ENCODE assay signal across 19 cellular contexts in the genomic region with DNA sequence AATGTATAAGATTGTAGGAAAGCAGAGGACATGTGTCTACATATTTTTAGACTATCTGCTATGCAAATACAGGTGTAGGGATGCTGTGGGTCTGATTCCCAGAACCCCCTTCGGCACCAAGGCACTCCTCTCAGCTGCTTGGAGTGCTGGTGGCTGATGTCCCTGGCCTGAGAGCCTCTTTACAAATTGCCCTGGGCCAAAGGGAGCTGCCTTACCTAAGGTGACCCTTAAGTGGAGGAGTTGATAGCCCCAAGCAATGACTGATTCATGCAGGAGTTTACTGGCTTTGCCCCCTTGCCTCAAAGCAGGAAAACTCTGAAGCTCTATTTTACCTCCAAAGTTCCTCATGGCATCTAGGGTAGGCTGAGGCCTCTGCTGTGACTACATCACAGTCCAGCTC.
DNase-seq lines count a peak whose midpoint lies in the region; ATAC-seq and TF ChIP-seq lines count a peak whose summit lies in the region.
"Had no signal": no experiment of that assay in that cellular context is flagged by ENCODE, and none has a peak within 500 bp of the region (broad histone marks: within the 10 kb centered on the region; RNA-seq: fewer than 3 reads in every experiment).

No MANE protein-coding gene starts in this region.

- H3K4me3 ChIP-seq in IMR-90 (ENCODE audit: insufficient read depth, low read depth, low read length) (no peak overlapping the region), PC-9 (no peak overlapping the region), Peyer's patch (no peak overlapping the region)
- H3K4me3 ChIP-seq: BLaER1 had no signal

- in situ Hi-C loops in IMR-90 (cut with MboI; ENCODE audit: low sequenced_read_pairs): no loop called here

- H3K36me3 ChIP-seq in IMR-90 (ENCODE audit: control insufficient read depth, insufficient read depth, low read length): no peaks in the 10 kb centered on the region
- H3K36me3 ChIP-seq in PC-9 (ENCODE audit: low read depth): no peaks in the 10 kb centered on the region
- no peaks in the 10 kb centered on the region for H3K36me3 ChIP-seq in Peyer's patch
- H3K36me3 ChIP-seq: BLaER1 had no signal

- H3K79me1 ChIP-seq in IMR-90 (ENCODE audit: low read depth in 1 of 2, low read length in 2 of 2): no peaks in the 10 kb centered on the region

- BruUV-seq in IMR-90 (replicated peaks; lab: Mats Ljungman, UMichigan) (no TSS peak), PC-9 (replicated peaks; lab: Mats Ljungman, UMichigan) (no TSS peak)

- peak; percentile 54 for DNase-seq in ELF-1 (ENCODE audit: low read depth, low spot score)
- DNase-seq in IMR-90: no peak
- no peak for DNase-seq in PC-9
- DNase-seq in islet precursor cell: peak; percentile 70
- DNase-seq in stimulated activated CD4-positive, alpha-beta T cell treated with anti-CD3 and anti-CD28 coated beads, Interleukin-15, amount 100 ng/mL, for 24 hours: no peak
- DNase-seq in Peyer's patch: no peak
- DNase-seq: 8988T; CD4-positive, alpha-beta memory T cell; DMS153; DMS79; GF-D8; GOT3; H7; HFFc6 had no signal

- H3K4me1 ChIP-seq in IMR-90 (ENCODE audit: control insufficient read depth, insufficient read depth, low read length): no peaks in the 10 kb centered on the region
- no peaks in the 10 kb centered on the region for H3K4me1 ChIP-seq in PC-9 (replicated peaks; ENCODE audit: insufficient read depth)
- no peaks in the 10 kb centered on the region for H3K4me1 ChIP-seq in Peyer's patch
- H3K4me1 ChIP-seq: BLaER1 had no signal

- H2AK9ac ChIP-seq in IMR-90 (replicated peaks; ENCODE audit: low read depth, low read length, poor library complexity): no peak overlapping the region

- no peaks in the 10 kb centered on the region for H3K9me2 ChIP-seq in PC-9 (ENCODE audit: insufficient read depth)

- H3K23ac ChIP-seq in IMR-90 (ENCODE audit: low read depth, low read length): no peak overlapping the region

- H2AK5ac ChIP-seq in IMR-90 (ENCODE audit: low read depth, low read length): no peak overlapping the region

- dilution Hi-C loops in IMR-90 (cut with HindIII; ENCODE audit: low sequenced_read_pairs, unreplicated experiment): no loop called here

- H3F3A ChIP-seq in PC-9 (ENCODE audit: insufficient read depth, low read depth): no peaks in the 10 kb centered on the region

- H2BK20ac ChIP-seq in IMR-90 (ENCODE audit: low read depth, low read length): no peak overlapping the region; the same call in 1 of the 2 replicates

- H4K8ac ChIP-seq in IMR-90 (ENCODE audit: low read depth in 2 of 2, low read length in 2 of 2): no peak overlapping the region

- H4K20me1 ChIP-seq in IMR-90 (ENCODE audit: insufficient read depth, low read length) (no peaks in the 10 kb centered on the region), PC-9 (ENCODE audit: insufficient read depth) (no peaks in the 10 kb centered on the region)
- H4K20me1 ChIP-seq: BLaER1 had no signal

- H3K56ac ChIP-seq in IMR-90 (ENCODE audit: extremely low read depth, insufficient read depth, low read length): no peak overlapping the region

- H3K27me3 ChIP-seq in IMR-90 (ENCODE audit: control insufficient read depth, insufficient read depth, low read length) (no peaks in the 10 kb centered on the region), PC-9 (ENCODE audit: insufficient read depth, low read depth) (no peaks in the 10 kb centered on the region), Peyer's patch (no peaks in the 10 kb centered on the region)
- H3K27me3 ChIP-seq: BLaER1 had no signal

- no peak overlapping the region for H3K4me2 ChIP-seq in IMR-90 (ENCODE audit: low read depth, low read length)
- no peak overlapping the region for H3K4me2 ChIP-seq in PC-9
- H3K4me2 ChIP-seq: BLaER1 had no signal

- H3K27ac ChIP-seq in IMR-90 (ENCODE audit: insufficient read depth, low read length): no peak overlapping the region
- H3K27ac ChIP-seq in PC-9: no peak overlapping the region
- no peak overlapping the region for H3K27ac ChIP-seq in Peyer's patch
- H3K27ac ChIP-seq: BLaER1 had no signal

- POLR2A ChIA-PET in IMR-90 (lab: Charles Lee; ENCODE audit: unreplicated experiment): no interaction called here
- POLR2A ChIA-PET in PC-9 (lab: Charles Lee; ENCODE audit: unreplicated experiment): no interaction called here

- no peak for ATAC-seq in IMR-90 (ENCODE audit: low read depth)
- ATAC-seq in GM21390 (IDR thresholded peaks at IDR 0.05; ENCODE audit: unreplicated experiment): no peak
- no peak for ATAC-seq in GM19395 (IDR thresholded peaks at IDR 0.05; ENCODE audit: unreplicated experiment)
- ATAC-seq: HCT116, HepG2 had no signal

- no peaks in the 10 kb centered on the region for H3K79me2 ChIP-seq in PC-9 (ENCODE audit: low read depth)

- TF ChIP-seq CTCF in IMR-90 (conservative IDR thresholded peaks at IDR 0.05; ENCODE audit: low read depth, low read length) (no peak), PC-9 (conservative IDR thresholded peaks at IDR 0.05) (no peak), Peyer's patch (IDR thresholded peaks at IDR 0.05) (no peak)

- H2BK5ac ChIP-seq in IMR-90 (ENCODE audit: low read depth, low read length, poor library complexity, severe bottlenecking): no peak overlapping the region

- 0 out of 2 replicates have a peak overlapping the region, but pooled peaks have one; percentile 5 for H3K14ac ChIP-seq in IMR-90 (replicated peaks; ENCODE audit: low read depth, low read length)

- no peak overlapping the region for H2BK120ac ChIP-seq in IMR-90 (ENCODE audit: low read depth, low read length)

- WGBS in IMR-90 (ENCODE audit: extremely low coverage in 2 of 2, insufficient read length in 1 of 2), 2 experiments: 60% methylated on average over 1 of the region's 1 CpG; no CpG with 5 or more reads in 1 of the 2 experiments

- no peaks in the 10 kb centered on the region; the same call in 1 of the 2 replicates for H3K9me1 ChIP-seq in IMR-90 (ENCODE audit: insufficient read depth, low read length)

- H3K9me3 ChIP-seq in IMR-90 (ENCODE audit: control insufficient read depth, insufficient read depth, low read length) (no peaks in the 10 kb centered on the region), PC-9 (ENCODE audit: insufficient read depth, low read depth) (no peaks in the 10 kb centered on the region), Peyer's patch (no peaks in the 10 kb centered on the region)
- H3K9me3 ChIP-seq: BLaER1 had no signal

- H2AFZ ChIP-seq in IMR-90 (replicated peaks; ENCODE audit: low read length, poor library complexity): no peak overlapping the region
- H2AFZ ChIP-seq in PC-9: peak overlapping the region; percentile 56; the same call in 1 of the 2 replicates

- no peak overlapping the region for H4K91ac ChIP-seq in IMR-90 (ENCODE audit: insufficient read depth, low read depth, low read length)

- intact Hi-C loops in IMR-90 (cut with micrococcal nuclease): no loop called here
- intact Hi-C loops in PC-9 (cut with micrococcal nuclease; ENCODE audit: unreplicated experiment): no loop called here

- peak overlapping the region; percentile 35; the same call in 1 of the 2 replicates for H3K4ac ChIP-seq in IMR-90 (ENCODE audit: low read depth, low read length)

- H4K5ac ChIP-seq in IMR-90 (ENCODE audit: low read depth, low read length): no peak overlapping the region

- TF ChIP-seq RAD21 in IMR-90 (IDR thresholded peaks at IDR 0.05; ENCODE audit: low read length): no peak

- TF ChIP-seq POLR2A in IMR-90 (IDR thresholded peaks at IDR 0.05; ENCODE audit: low read depth, low read length): no peak
- no peak for TF ChIP-seq POLR2A in Peyer's patch (IDR thresholded peaks at IDR 0.05)

- no peak overlapping the region for H2BK15ac ChIP-seq in IMR-90 (ENCODE audit: low read depth, low read length)

- peak overlapping the region; percentile 48; the same call in 1 of the 2 replicates for H3K18ac ChIP-seq in IMR-90 (ENCODE audit: low read depth, low read length)

- H3K9ac ChIP-seq in IMR-90 (ENCODE audit: low read depth, low read length): no peak overlapping the region
- H3K9ac ChIP-seq: BLaER1 had no signal

- CTCF ChIA-PET in IMR-90 (lab: Yijun Ruan, JAX) (interaction anchor here (0.5 kb wide), 1 partner anchor 66 kb away, joined by 3 read pairs; no protein-coding TSS in a partner anchor), PC-9 (lab: Charles Lee) (no interaction called here)

TF ChIP-seq in IMR-90, 13 proteins besides CTCF, POLR2A, EP300 and RAD21:
- TF ChIP-seq RCOR1 (IDR thresholded peaks at IDR 0.05; ENCODE audit: insufficient replicate concordance, low read length): no peak
- no peak for TF ChIP-seq CEBPB (IDR thresholded peaks at IDR 0.05; ENCODE audit: low read depth, low read length)
- TF ChIP-seq CHD1 (IDR thresholded peaks at IDR 0.05; ENCODE audit: low read depth, low read length): no peak
- no peak for TF ChIP-seq NFE2L2 (IDR thresholded peaks at IDR 0.05; ENCODE audit: low read depth, low read length)
- no peak for TF ChIP-seq BHLHE40 (IDR thresholded peaks at IDR 0.05; ENCODE audit: low read depth, low read length)
- no peak for TF ChIP-seq SMC3 (IDR thresholded peaks at IDR 0.05; ENCODE audit: low read depth, low read length)
- no peak for TF ChIP-seq MXI1 (IDR thresholded peaks at IDR 0.05; ENCODE audit: borderline replicate concordance, low read depth, low read length)
- TF ChIP-seq RFX5 (IDR thresholded peaks at IDR 0.05; ENCODE audit: low read depth, low read length): no peak
- no peak for TF ChIP-seq MAFK (IDR thresholded peaks at IDR 0.05; ENCODE audit: low read depth, low read length)
- no peak for TF ChIP-seq MAZ (IDR thresholded peaks at IDR 0.05; ENCODE audit: borderline replicate concordance, low read depth, low read length)
- TF ChIP-seq, protein P1, sequence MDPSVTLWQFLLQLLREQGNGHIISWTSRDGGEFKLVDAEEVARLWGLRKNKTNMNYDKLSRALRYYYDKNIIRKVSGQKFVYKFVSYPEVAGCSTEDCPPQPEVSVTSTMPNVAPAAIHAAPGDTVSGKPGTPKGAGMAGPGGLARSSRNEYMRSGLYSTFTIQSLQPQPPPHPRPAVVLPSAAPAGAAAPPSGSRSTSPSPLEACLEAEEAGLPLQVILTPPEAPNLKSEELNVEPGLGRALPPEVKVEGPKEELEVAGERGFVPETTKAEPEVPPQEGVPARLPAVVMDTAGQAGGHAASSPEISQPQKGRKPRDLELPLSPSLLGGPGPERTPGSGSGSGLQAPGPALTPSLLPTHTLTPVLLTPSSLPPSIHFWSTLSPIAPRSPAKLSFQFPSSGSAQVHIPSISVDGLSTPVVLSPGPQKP (IDR thresholded peaks at IDR 0.05; ENCODE audit: borderline replicate concordance, low read depth, low read length): no peak
- TF ChIP-seq FOS (IDR thresholded peaks at IDR 0.05; ENCODE audit: low read depth, low read length): no peak
TF ChIP-seq in IMR-90: peak in this region for 0.

Comparison
In these comparisons a context has a peak if more than half of its experiments do, and no peak if none do; other contexts are left out.
1. DNase-seq: peak in ELF-1 (single experiment) and islet precursor cell (single experiment); none in IMR-90 (single experiment), PC-9 (0 of 2), stimulated activated CD4-positive, alpha-beta T cell treated with anti-CD3 and anti-CD28 coated beads, Interleukin-15, amount 100 ng/mL, for 24 hours (single experiment) and Peyer's patch (0 of 3).